In genomic region chr11:24198458-24198857, GRCh38 we compare ENCODE assay signal across 16 cellular contexts.
DNase-seq lines count a peak whose midpoint lies in the region; ATAC-seq, FAIRE-seq and TF ChIP-seq lines count a peak whose summit lies in the region.
"Had no signal": no experiment of that assay in that cellular context is flagged by ENCODE, and none has a peak within 500 bp of the region (broad histone marks: within the 10 kb centered on the region; RNA-seq: fewer than 3 reads in every experiment).

No MANE protein-coding gene starts in this region.

- no peaks in the 10 kb centered on the region for H3K4me1 ChIP-seq in HepG2 (ENCODE audit: insufficient read depth, low read length)
- H3K4me1 ChIP-seq: BLaER1 had no signal

- 44% methylated on average over 5 of the region's 5 CpGs for WGBS in HepG2 (ENCODE audit: low lambda C conversion rate)

- TF ChIP-seq CTCF in fibroblast of villous mesenchyme (IDR thresholded peaks at IDR 0.05; ENCODE audit: insufficient read depth, low read depth, low read length) = no peak
- no peak for TF ChIP-seq CTCF in HepG2 (CRISPR knock-in tag; IDR thresholded peaks at IDR 0.05)

- no peaks in the 10 kb centered on the region for H3K9me3 ChIP-seq in HepG2 (ENCODE audit: low read length)
- H3K9me3 ChIP-seq: BLaER1 had no signal

- H3K4me2 ChIP-seq in HepG2 (ENCODE audit: low read depth, low read length) = no peak overlapping the region
- H3K4me2 ChIP-seq: BLaER1, PC-9 had no signal

- intact Hi-C loops in HepG2 (cut with micrococcal nuclease; ENCODE audit: unreplicated experiment) = no loop called here

- H3K9ac ChIP-seq in HepG2 (ENCODE audit: insufficient read depth, low read depth, low read length) = no peak overlapping the region
- H3K9ac ChIP-seq: BLaER1 had no signal

- no peaks in the 10 kb centered on the region for H3K79me2 ChIP-seq in HepG2 (ENCODE audit: insufficient read depth, low read length)

- in situ Hi-C loops in HepG2 (cut with HindIII; ENCODE audit: extremely low pct_ligation_motif_present, low pct_unique_long_range_greater_than_20kb) = no loop called here

- no peak for ATAC-seq in HG02571 (IDR thresholded peaks at IDR 0.05; ENCODE audit: unreplicated experiment)
- ATAC-seq in HepG2 = no peak

- DNase-seq in LHCN-M2 (ENCODE audit: low read depth) (peak; percentile 8), amniotic epithelial cell (ENCODE audit: low read depth) (peak; percentile 95), fibroblast of villous mesenchyme (ENCODE audit: low read depth) (peak; percentile 55), HepG2 (ENCODE audit: low spot score) (no peak), dermis blood vessel endothelial cell (no peak)
- DNase-seq in stimulated activated naive CD4-positive, alpha-beta T cell treated with Interleukin-2 at 50 U/mL for 16 hours (lab: John Stamatoyannopoulos, UW) = no peak
- DNase-seq: DMS 273 treated with DMSO at 0.1 percent for 48 hours, NCI-H1092, NCI-H1694 treated with DMSO at 0.1 percent for 48 hours, NCI-H446, NCI-H748 treated with DMSO at 0.1 percent for 48 hours, PC-9 had no signal

- H3K4me3 ChIP-seq in fibroblast of villous mesenchyme (ENCODE audit: low read depth, low read length) = no peak overlapping the region
- no peak overlapping the region for H3K4me3 ChIP-seq in HepG2 (replicated peaks in 1 of 3; ENCODE audit: insufficient read depth in 1 of 3, low read depth in 2 of 3, low read length in 3 of 3)
- H3K4me3 ChIP-seq: BLaER1, PC-9, SK-N-MC had no signal

- no peak overlapping the region for H2AFZ ChIP-seq in HepG2 (ENCODE audit: low read length)
- H2AFZ ChIP-seq: PC-9 had no signal

- H3K36me3 ChIP-seq in HepG2 (replicated peaks in 1 of 2; ENCODE audit: control insufficient read depth in 1 of 2, insufficient read depth in 2 of 2, low read length in 2 of 2) = no peaks in the 10 kb centered on the region
- H3K36me3 ChIP-seq: BLaER1 had no signal

- CTCF ChIA-PET in HepG2 (lab: Yijun Ruan, JAX; ENCODE audit: low intra/inter-chr PET ratio, low total read pairs) = no interaction called here

- H3K27me3 ChIP-seq in HepG2 (ENCODE audit: control insufficient read depth in 1 of 2, insufficient read depth in 2 of 2, low read length in 2 of 2) = no peaks in the 10 kb centered on the region
- H3K27me3 ChIP-seq: BLaER1 had no signal

- TF ChIP-seq EP300 in HepG2 (IDR thresholded peaks at IDR 0.05; ENCODE audit: low read depth in 2 of 2, low read length in 2 of 2) (no peak), HepG2 (CRISPR knock-in tag; IDR thresholded peaks at IDR 0.05; ENCODE audit: borderline replicate concordance) (no peak)

- no peak for FAIRE-seq in HepG2 (lab: Jason Lieb, UNC)
- FAIRE-seq: H54 had no signal

- no peak for TF ChIP-seq POLR2A in HepG2 (IDR thresholded peaks at IDR 0.05; ENCODE audit: insufficient read depth in 1 of 2, low read depth in 2 of 2, low read length in 2 of 2)

- no TSS peak for BruUV-seq in HepG2 (replicated peaks; lab: Mats Ljungman, UMichigan)

- H3K27ac ChIP-seq in HepG2 (ENCODE audit: extremely low read length, insufficient read depth, low read length) = no peak overlapping the region
- H3K27ac ChIP-seq: BLaER1, PC-9, SK-N-MC had no signal

- no peaks in the 10 kb centered on the region for H4K20me1 ChIP-seq in HepG2 (ENCODE audit: insufficient read depth, low read length)
- H4K20me1 ChIP-seq: BLaER1 had no signal

- POLR2A ChIA-PET in HepG2 (lab: Yijun Ruan, JAX) = no interaction called here

- no peak for TF ChIP-seq RAD21 in HepG2 (CRISPR knock-in tag; IDR thresholded peaks at IDR 0.05)

TF ChIP-seq in HepG2, 621 proteins besides CTCF, POLR2A, EP300 and RAD21:
- TF ChIP-seq TAF15 (IDR thresholded peaks at IDR 0.05; ENCODE audit: low read depth, low read length, poor library complexity, severe bottlenecking) = no peak
- no peak for TF ChIP-seq RERE (CRISPR knock-in tag; IDR thresholded peaks at IDR 0.05; ENCODE audit: low read depth)
- TF ChIP-seq TARDBP (CRISPR knock-in tag; IDR thresholded peaks at IDR 0.05) = no peak
- TF ChIP-seq FOSL1 (CRISPR knock-in tag; IDR thresholded peaks at IDR 0.05; ENCODE audit: borderline replicate concordance) = no peak
- TF ChIP-seq FOXC1 (CRISPR knock-in tag; IDR thresholded peaks at IDR 0.05; ENCODE audit: borderline replicate concordance) = no peak
- no peak for TF ChIP-seq YEATS4 (CRISPR knock-in tag; IDR thresholded peaks at IDR 0.05; ENCODE audit: borderline replicate concordance)
- no peak for TF ChIP-seq HCFC1 (IDR thresholded peaks at IDR 0.05; ENCODE audit: low read depth, low read length)
- no peak for TF ChIP-seq FOXK1 (CRISPR knock-in tag; IDR thresholded peaks at IDR 0.05; ENCODE audit: borderline replicate concordance, low read depth)
- no peak for TF ChIP-seq HIVEP1 (CRISPR knock-in tag; IDR thresholded peaks at IDR 0.05)
- TF ChIP-seq ZNF614 (CRISPR knock-in tag; IDR thresholded peaks at IDR 0.05; ENCODE audit: borderline replicate concordance) = no peak
- no peak for TF ChIP-seq MATR3 (CRISPR knock-in tag; IDR thresholded peaks at IDR 0.05)
TF ChIP-seq in HepG2: peak in this region for 0.

Comparison
In these comparisons a context has a peak if more than half of its experiments do, and no peak if none do; other contexts are left out.
1. DNase-seq: peak in LHCN-M2 (single experiment), amniotic epithelial cell (single experiment) and fibroblast of villous mesenchyme (single experiment); none in stimulated activated naive CD4-positive, alpha-beta T cell treated with Interleukin-2 at 50 U/mL for 16 hours (single experiment), HepG2 (single experiment) and dermis blood vessel endothelial cell (single experiment).